ENCODE assay signal across 11 cellular contexts in genomic region chr12:76980196-76980595, GRCh38.
"Had no signal": no experiment of that assay in that cellular context is flagged by ENCODE, and none has a peak within 500 bp of the region (broad histone marks: within the 10 kb centered on the region; RNA-seq: fewer than 3 reads in every experiment).

No MANE protein-coding gene starts in this region.

- H3K4me1 ChIP-seq: HAP-1 had no signal

- DNase-seq: GM23248, GOT3, H7, H9, HCEC 1CT, HFFc6 had no signal

- H3K36me3 ChIP-seq: HAP-1 had no signal

- FAIRE-seq: H1, H54 had no signal

- H3K4me3 ChIP-seq: GM23248, GM23338, HAP-1 had no signal

- H3K27ac ChIP-seq: GM23248 had no signal

- ATAC-seq: GM23338, HCT116 had no signal

- H2AFZ ChIP-seq: GM23248, GM23338 had no signal

- H3K9ac ChIP-seq: GM23248 had no signal

- H3K4me2 ChIP-seq: GM23338 had no signal
